Comparison of ENCODE assay signal across 26 cellular contexts in the genomic region with DNA sequence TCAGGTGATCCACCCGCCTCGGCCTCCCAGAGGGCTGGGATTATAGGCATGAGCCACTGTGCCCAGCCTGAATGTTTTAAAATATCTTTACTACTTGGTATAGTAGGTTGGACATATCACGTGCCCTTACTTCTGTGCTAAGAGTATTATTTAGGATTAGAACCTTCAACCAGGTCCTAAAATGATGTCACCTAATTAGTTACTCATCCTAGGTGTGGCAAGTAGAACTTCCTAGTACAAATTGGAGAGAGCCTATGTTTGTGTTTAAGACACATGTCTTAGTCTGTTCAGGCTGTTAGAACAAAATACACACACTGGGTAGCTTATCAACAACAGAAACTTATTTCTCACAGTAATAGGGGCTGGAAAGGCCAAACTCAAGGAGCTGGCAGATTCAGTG. TPM values are rescaled to one million over a fixed set of nuclear protein-coding genes. Genes with fewer than 3 reads are reported as not detected.
DNase-seq lines count a peak whose midpoint lies in the region; ATAC-seq and TF ChIP-seq lines count a peak whose summit lies in the region.
"Had no signal": no experiment of that assay in that cellular context is flagged by ENCODE, and none has a peak within 500 bp of the region (broad histone marks: within the 10 kb centered on the region; RNA-seq: fewer than 3 reads in every experiment).

No MANE protein-coding gene starts in this region.

- H3K4me1 ChIP-seq in lower lobe of right lung = peaks cover 31% of the 10 kb centered on the region
- peaks cover 17 to 29% (median 18%) of the 10 kb centered on the region in 3 donors for H3K4me1 ChIP-seq in skeletal muscle tissue (ENCODE audit: control insufficient read depth in 3 of 3, insufficient read depth in 3 of 3, low read length in 3 of 3)
- H3K4me1 ChIP-seq in CD8-positive, alpha-beta memory T cell (ENCODE audit: insufficient read depth, low read length) = no peaks in the 10 kb centered on the region

- no peak overlapping the region for H3K9ac ChIP-seq in skeletal muscle tissue (ENCODE audit: low read depth in 1 of 3, low read length in 3 of 3)
- H3K9ac ChIP-seq: KMS-11 had no signal

- no peaks in the 10 kb centered on the region for H3K9me3 Mint-ChIP-seq in CD14-positive monocyte
- H3K9me3 Mint-ChIP-seq in CD8-positive, alpha-beta memory T cell = no peaks in the 10 kb centered on the region
- H3K9me3 Mint-ChIP-seq in activated naive CD4-positive, alpha-beta T cell treated with anti-CD3 and anti-CD28 coated beads for 36 hours = no peaks in the 10 kb centered on the region
- H3K9me3 Mint-ChIP-seq in activated T-cell treated with anti-CD3 and anti-CD28 coated beads, Interleukin-2, amount 50 U/mL, for 24 hours = no peaks in the 10 kb centered on the region
- H3K9me3 Mint-ChIP-seq: activated naive CD4-positive, alpha-beta T cell treated with anti-CD3 and anti-CD28 coated beads, Interleukin-2, amount 50 U/mL, for 24 hours; activated T-cell treated with anti-CD3 and anti-CD28 coated beads, Interleukin-2, amount 50 U/mL, for 72 hours; CD4-positive, CD25-positive, alpha-beta regulatory T cell; stimulated activated naive CD8-positive, alpha-beta T cell treated with anti-CD3 and anti-CD28 coated beads, Interleukin-15, amount 100 ng/mL, for 72 hours had no signal

- H3K9me3 ChIP-seq in WERI-Rb-1 (ENCODE audit: severe bottlenecking) (no peaks in the 10 kb centered on the region), lower lobe of right lung (no peaks in the 10 kb centered on the region), skeletal muscle tissue (ENCODE audit: control insufficient read depth in 3 of 3, low read length in 3 of 3) (no peaks in the 10 kb centered on the region)
- H3K9me3 ChIP-seq in CD8-positive, alpha-beta memory T cell (ENCODE audit: low read length) = no peaks in the 10 kb centered on the region

- H3K27me3 Mint-ChIP-seq in CD14-positive monocyte (ENCODE audit: low read depth in 3 of 3) = peaks cover 0 to 1% (median 0%) of the 10 kb centered on the region in 3 donors
- peaks cover 0 to 3% of the 10 kb centered on the region in 2 donors for H3K27me3 Mint-ChIP-seq in CD8-positive, alpha-beta memory T cell
- no peaks in the 10 kb centered on the region for H3K27me3 Mint-ChIP-seq in activated naive CD4-positive, alpha-beta T cell treated with anti-CD3 and anti-CD28 coated beads for 36 hours (ENCODE audit: low read depth)
- no peaks in the 10 kb centered on the region for H3K27me3 Mint-ChIP-seq in activated T-cell treated with anti-CD3 and anti-CD28 coated beads, Interleukin-2, amount 50 U/mL, for 24 hours
- H3K27me3 Mint-ChIP-seq: activated naive CD4-positive, alpha-beta T cell treated with anti-CD3 and anti-CD28 coated beads, Interleukin-2, amount 50 U/mL, for 24 hours; stimulated activated naive CD8-positive, alpha-beta T cell treated with anti-CD3 and anti-CD28 coated beads, Interleukin-15, amount 100 ng/mL, for 72 hours had no signal

- POLR2A ChIA-PET in CD8-positive, alpha-beta memory T cell (lab: Charles Lee) = interaction anchor here (0.7 kb wide), 1 partner anchor 283 kb away, joined by 3 read pairs; no protein-coding TSS in a partner anchor

- CTCF ChIA-PET in CD8-positive, alpha-beta memory T cell (lab: Charles Lee) = no interaction called here
- CTCF ChIA-PET in activated naive CD4-positive, alpha-beta T cell treated with anti-CD3 and anti-CD28 coated beads for 36 hours (lab: Charles Lee) = interaction anchor here (0.8 kb wide), 1 partner anchor 13 kb away, joined by 4 read pairs; no protein-coding TSS in a partner anchor

- TF ChIP-seq CTCF in CD14-positive monocyte (IDR thresholded peaks at IDR 0.05) = no peak
- TF ChIP-seq CTCF in WERI-Rb-1 (IDR thresholded peaks at IDR 0.05; ENCODE audit: low read depth, low read length) = no peak
- no peak for TF ChIP-seq CTCF in lower lobe of right lung (IDR thresholded peaks at IDR 0.05)

- peaks cover 15 to 20% of the 10 kb centered on the region in 2 donors for H3K36me3 Mint-ChIP-seq in CD14-positive monocyte
- H3K36me3 Mint-ChIP-seq in CD8-positive, alpha-beta memory T cell = no peaks in the 10 kb centered on the region
- no peaks in the 10 kb centered on the region for H3K36me3 Mint-ChIP-seq in activated naive CD4-positive, alpha-beta T cell treated with anti-CD3 and anti-CD28 coated beads for 36 hours (ENCODE audit: low read depth)
- no peaks in the 10 kb centered on the region for H3K36me3 Mint-ChIP-seq in activated T-cell treated with anti-CD3 and anti-CD28 coated beads, Interleukin-2, amount 50 U/mL, for 24 hours (ENCODE audit: low read depth)
- H3K36me3 Mint-ChIP-seq: activated naive CD4-positive, alpha-beta T cell treated with anti-CD3 and anti-CD28 coated beads, Interleukin-2, amount 50 U/mL, for 24 hours; CD4-positive, CD25-positive, alpha-beta regulatory T cell had no signal

- DNase-seq in CD14-positive monocyte (ENCODE audit: low spot score) (no peak), WERI-Rb-1 (peak; percentile 44), lower lobe of right lung (no peak), DMS153 (lab: John Stamatoyannopoulos, UW) (no peak)
- DNase-seq in CD8-positive, alpha-beta memory T cell = no peak
- DNase-seq in activated naive CD4-positive, alpha-beta T cell treated with anti-CD3 and anti-CD28 coated beads for 36 hours = no peak
- DNase-seq in activated T-cell treated with anti-CD3 and anti-CD28 coated beads, Interleukin-2, amount 50 U/mL, for 24 hours = no peak
- DNase-seq: ACHN; activated T-cell treated with anti-CD3 and anti-CD28 coated beads, Interleukin-2, amount 50 U/mL, for 72 hours; aorta; CD4-positive, CD25-positive, alpha-beta regulatory T cell; central memory CD4-positive, alpha-beta T cell; foreskin melanocyte; hypothalamus; MV-4-11; NCI-H187 treated with DMSO at 0.1 percent for 48 hours; NCI-H2227 treated with DMSO at 0.1 percent for 48 hours; NCI-H748 treated with DMSO at 0.1 percent for 48 hours; occipital lobe; SHP77 treated with DMSO at 0.1 percent for 48 hours; stimulated activated naive CD8-positive, alpha-beta T cell treated with anti-CD3 and anti-CD28 coated beads, Interleukin-15, amount 100 ng/mL, for 72 hours; trophoblast cell had no signal

- no peak for ATAC-seq in lower lobe of right lung
- ATAC-seq: activated T-cell treated with anti-CD3 and anti-CD28 coated beads, Interleukin-2, amount 50 U/mL, for 72 hours; stimulated activated naive CD8-positive, alpha-beta T cell treated with anti-CD3 and anti-CD28 coated beads, Interleukin-15, amount 100 ng/mL, for 72 hours had no signal

- peak overlapping the region in 5 of 7 donors; percentile 33 to 82 (median 79) for H3K27ac Mint-ChIP-seq in CD14-positive monocyte
- H3K27ac Mint-ChIP-seq in CD8-positive, alpha-beta memory T cell = peak overlapping the region in 1 of 8 donors; percentile 27
- no peak overlapping the region for H3K27ac Mint-ChIP-seq in activated naive CD4-positive, alpha-beta T cell treated with anti-CD3 and anti-CD28 coated beads for 36 hours
- no peak overlapping the region for H3K27ac Mint-ChIP-seq in activated T-cell treated with anti-CD3 and anti-CD28 coated beads, Interleukin-2, amount 50 U/mL, for 24 hours
- H3K27ac Mint-ChIP-seq: activated naive CD4-positive, alpha-beta T cell treated with anti-CD3 and anti-CD28 coated beads, Interleukin-2, amount 50 U/mL, for 24 hours; activated T-cell treated with anti-CD3 and anti-CD28 coated beads, Interleukin-2, amount 50 U/mL, for 72 hours; CD4-positive, CD25-positive, alpha-beta regulatory T cell; stimulated activated naive CD8-positive, alpha-beta T cell treated with anti-CD3 and anti-CD28 coated beads, Interleukin-15, amount 100 ng/mL, for 72 hours had no signal

- H3K36me3 ChIP-seq in WERI-Rb-1 = no peaks in the 10 kb centered on the region
- H3K36me3 ChIP-seq in lower lobe of right lung = no peaks in the 10 kb centered on the region
- H3K36me3 ChIP-seq in skeletal muscle tissue (ENCODE audit: control insufficient read depth in 3 of 3, insufficient read depth in 3 of 3, low read length in 3 of 3) = no peaks in the 10 kb centered on the region
- no peaks in the 10 kb centered on the region for H3K36me3 ChIP-seq in CD8-positive, alpha-beta memory T cell (ENCODE audit: insufficient read depth, low read length)

- H3K27ac ChIP-seq in WERI-Rb-1 (peak overlapping the region; percentile 71; the same call in 1 of the 2 replicates), lower lobe of right lung (peak overlapping the region; percentile 81), skeletal muscle tissue (ENCODE audit: low read depth, low read length) (peak overlapping the region; percentile 6)
- H3K27ac ChIP-seq in CD8-positive, alpha-beta memory T cell (ENCODE audit: low read depth, low read length) = no peak overlapping the region
- H3K27ac ChIP-seq: KMS-11 had no signal

- H3K27me3 ChIP-seq in WERI-Rb-1 (ENCODE audit: insufficient read depth, low read depth, severe bottlenecking) = no peaks in the 10 kb centered on the region
- H3K27me3 ChIP-seq in lower lobe of right lung (ENCODE audit: low read depth) = no peaks in the 10 kb centered on the region
- no peaks in the 10 kb centered on the region for H3K27me3 ChIP-seq in skeletal muscle tissue (ENCODE audit: control insufficient read depth in 3 of 3, insufficient read depth in 3 of 3, low read length in 3 of 3)
- no peaks in the 10 kb centered on the region for H3K27me3 ChIP-seq in CD8-positive, alpha-beta memory T cell (ENCODE audit: insufficient read depth, low read length, poor library complexity, severe bottlenecking)

- H3K4me3 ChIP-seq in WERI-Rb-1 (ENCODE audit: low read depth, low read length) (no peak overlapping the region), lower lobe of right lung (no peak overlapping the region), skeletal muscle tissue (ENCODE audit: low read length in 3 of 3) (no peak overlapping the region)
- no peak overlapping the region for H3K4me3 ChIP-seq in CD8-positive, alpha-beta memory T cell (ENCODE audit: low read length)
- H3K4me3 ChIP-seq: lung had no signal

- no peak overlapping the region for H3K4me3 Mint-ChIP-seq in CD14-positive monocyte
- H3K4me3 Mint-ChIP-seq in CD8-positive, alpha-beta memory T cell = no peak overlapping the region
- H3K4me3 Mint-ChIP-seq in activated naive CD4-positive, alpha-beta T cell treated with anti-CD3 and anti-CD28 coated beads for 36 hours = no peak overlapping the region
- H3K4me3 Mint-ChIP-seq in activated T-cell treated with anti-CD3 and anti-CD28 coated beads, Interleukin-2, amount 50 U/mL, for 24 hours = no peak overlapping the region
- H3K4me3 Mint-ChIP-seq: activated naive CD4-positive, alpha-beta T cell treated with anti-CD3 and anti-CD28 coated beads, Interleukin-2, amount 50 U/mL, for 24 hours; activated T-cell treated with anti-CD3 and anti-CD28 coated beads, Interleukin-2, amount 50 U/mL, for 72 hours; CD4-positive, CD25-positive, alpha-beta regulatory T cell; stimulated activated naive CD8-positive, alpha-beta T cell treated with anti-CD3 and anti-CD28 coated beads, Interleukin-15, amount 100 ng/mL, for 72 hours had no signal

- intact Hi-C loops in CD14-positive monocyte (cut with micrococcal nuclease) (loop anchor here in 1 of 2 donors (5.0 kb wide), 1 partner anchor 34 kb away; no protein-coding TSS in a partner anchor), lower lobe of right lung (cut with DNase I) (no loop called here)
- intact Hi-C loops in activated naive CD4-positive, alpha-beta T cell treated with anti-CD3 and anti-CD28 coated beads for 36 hours (cut with micrococcal nuclease) = no loop called here

- peaks cover 67% of the 10 kb centered on the region for H3K4me1 Mint-ChIP-seq in CD14-positive monocyte
- H3K4me1 Mint-ChIP-seq in CD8-positive, alpha-beta memory T cell = peaks cover 0 to 5% (median 0%) of the 10 kb centered on the region in 3 donors
- H3K4me1 Mint-ChIP-seq in activated naive CD4-positive, alpha-beta T cell treated with anti-CD3 and anti-CD28 coated beads for 36 hours (ENCODE audit: low read depth) = no peaks in the 10 kb centered on the region
- peaks cover 2% of the 10 kb centered on the region for H3K4me1 Mint-ChIP-seq in activated T-cell treated with anti-CD3 and anti-CD28 coated beads, Interleukin-2, amount 50 U/mL, for 24 hours (ENCODE audit: low read depth)
- H3K4me1 Mint-ChIP-seq: CD4-positive, CD25-positive, alpha-beta regulatory T cell; stimulated activated naive CD8-positive, alpha-beta T cell treated with anti-CD3 and anti-CD28 coated beads, Interleukin-15, amount 100 ng/mL, for 72 hours had no signal

RNA-seq across cellular contexts. Expression of gene ZFAND5, which starts 51.5 kb away (rescaled TPM):
- polyA plus RNA-seq in CD14-positive monocyte = 100 to 1,000 TPM; 199 to 237 TPM
- total RNA-seq in lower lobe of right lung = 206 TPM
- 104 TPM for total RNA-seq in skeletal muscle tissue
- 10 to 100 TPM; 91.0 to 98.8 TPM for total RNA-seq in CD8-positive, alpha-beta memory T cell
- 82.4 TPM for polyA plus RNA-seq in CD8-positive, alpha-beta memory T cell
- total RNA-seq in activated naive CD4-positive, alpha-beta T cell treated with anti-CD3 and anti-CD28 coated beads for 36 hours = 10 to 100 TPM; 71.9 to 73.2 TPM

Comparison
In these comparisons a context has a peak if more than half of its experiments do, and no peak if none do; other contexts are left out.
1. H3K27ac Mint-ChIP-seq: peak in CD14-positive monocyte (5 of 7); none in activated naive CD4-positive, alpha-beta T cell treated with anti-CD3 and anti-CD28 coated beads for 36 hours (single experiment) and activated T-cell treated with anti-CD3 and anti-CD28 coated beads, Interleukin-2, amount 50 U/mL, for 24 hours (single experiment).